Comparison of ENCODE assay signal across 16 cellular contexts in genomic region chr11:115721309-115722007, GRCh38.
"Had no signal": no experiment of that assay in that cellular context is flagged by ENCODE, and none has a peak within 500 bp of the region (broad histone marks: within the 10 kb centered on the region; RNA-seq: fewer than 3 reads in every experiment).

No MANE protein-coding gene starts in this region.

- H3K9me3 Mint-ChIP-seq: activated CD4-positive, alpha-beta T cell treated with anti-CD3 and anti-CD28 coated beads, Interleukin-2, amount 10 ng/mL, durations not matched to agents 7 days and 5 days; activated T-helper 1 cell treated with anti-CD3 and anti-CD28 coated beads, Interleukin-12 subunit alpha, Interleukin-12 subunit beta, Interleukin-2, Interleukin-4 antibody, amounts not matched to agents 30 ng/mL and 10 ng/mL and 1 ng/mL, durations not matched to agents 14 hours and 24 hours and 36 hours; natural killer cell had no signal

- H3K27ac Mint-ChIP-seq: activated CD4-positive, alpha-beta T cell treated with anti-CD3 and anti-CD28 coated beads, Interleukin-2, amount 10 ng/mL, durations not matched to agents 7 days and 5 days; activated naive CD8-positive, alpha-beta T cell treated with anti-CD3 and anti-CD28 coated beads, Interleukin-2, amount 10 ng/mL, durations not matched to agents 7 days and 5 days; activated T-helper 1 cell treated with anti-CD3 and anti-CD28 coated beads, Interleukin-12 subunit alpha, Interleukin-12 subunit beta, Interleukin-2, Interleukin-4 antibody, amounts not matched to agents 30 ng/mL and 10 ng/mL and 1 ng/mL, durations not matched to agents 14 hours and 24 hours and 36 hours; immature natural killer cell; natural killer cell had no signal

- DNase-seq: activated CD4-positive, alpha-beta T cell treated with anti-CD3 and anti-CD28 coated beads, Interleukin-2, amount 10 ng/mL, durations not matched to agents 7 days and 5 days; activated CD4-positive, CD25-positive, alpha-beta regulatory T cell; activated naive CD4-positive, alpha-beta T cell; activated naive CD8-positive, alpha-beta T cell treated with anti-CD3 and anti-CD28 coated beads, Interleukin-2, amount 10 ng/mL, durations not matched to agents 7 days and 5 days; erythroblast; gastrocnemius medialis; heart left ventricle; immature natural killer cell; mesendoderm; natural killer cell; stimulated activated CD4-positive, alpha-beta T cell treated with anti-CD3 and anti-CD28 coated beads, Interleukin-2, amount 100 ng/mL, for 48 hours; stimulated activated naive CD4-positive, alpha-beta T cell had no signal

- H3K27me3 ChIP-seq: breast epithelium, gastrocnemius medialis, tibial nerve had no signal

- H3K4me1 Mint-ChIP-seq: activated CD4-positive, alpha-beta T cell treated with anti-CD3 and anti-CD28 coated beads, Interleukin-2, amount 10 ng/mL, durations not matched to agents 7 days and 5 days; activated naive CD8-positive, alpha-beta T cell treated with anti-CD3 and anti-CD28 coated beads, Interleukin-2, amount 10 ng/mL, durations not matched to agents 7 days and 5 days; immature natural killer cell; natural killer cell had no signal

- H3K27ac ChIP-seq: breast epithelium, gastrocnemius medialis, heart left ventricle had no signal

- H3K9me3 ChIP-seq: breast epithelium, gastrocnemius medialis, tibial nerve had no signal

- H3K27me3 Mint-ChIP-seq: activated naive CD8-positive, alpha-beta T cell treated with anti-CD3 and anti-CD28 coated beads, Interleukin-2, amount 10 ng/mL, durations not matched to agents 7 days and 5 days had no signal

- H3K4me3 Mint-ChIP-seq: activated CD4-positive, alpha-beta T cell treated with anti-CD3 and anti-CD28 coated beads, Interleukin-2, amount 10 ng/mL, durations not matched to agents 7 days and 5 days; activated naive CD8-positive, alpha-beta T cell treated with anti-CD3 and anti-CD28 coated beads, Interleukin-2, amount 10 ng/mL, durations not matched to agents 7 days and 5 days; activated T-helper 1 cell treated with anti-CD3 and anti-CD28 coated beads, Interleukin-12 subunit alpha, Interleukin-12 subunit beta, Interleukin-2, Interleukin-4 antibody, amounts not matched to agents 30 ng/mL and 10 ng/mL and 1 ng/mL, durations not matched to agents 14 hours and 24 hours and 36 hours; immature natural killer cell; natural killer cell had no signal

- H3K4me3 ChIP-seq: breast epithelium, dorsolateral prefrontal cortex, gastrocnemius medialis, heart left ventricle, tibial nerve had no signal

- H3K4me1 ChIP-seq: breast epithelium had no signal

- H3K36me3 Mint-ChIP-seq: activated naive CD8-positive, alpha-beta T cell treated with anti-CD3 and anti-CD28 coated beads, Interleukin-2, amount 10 ng/mL, durations not matched to agents 7 days and 5 days; immature natural killer cell; natural killer cell had no signal

- ATAC-seq: gastrocnemius medialis, heart left ventricle, natural killer cell had no signal

- H3K36me3 ChIP-seq: breast epithelium, gastrocnemius medialis, heart left ventricle, tibial nerve had no signal
